1 cellular context compared by ENCODE assay signal in the genomic region with DNA sequence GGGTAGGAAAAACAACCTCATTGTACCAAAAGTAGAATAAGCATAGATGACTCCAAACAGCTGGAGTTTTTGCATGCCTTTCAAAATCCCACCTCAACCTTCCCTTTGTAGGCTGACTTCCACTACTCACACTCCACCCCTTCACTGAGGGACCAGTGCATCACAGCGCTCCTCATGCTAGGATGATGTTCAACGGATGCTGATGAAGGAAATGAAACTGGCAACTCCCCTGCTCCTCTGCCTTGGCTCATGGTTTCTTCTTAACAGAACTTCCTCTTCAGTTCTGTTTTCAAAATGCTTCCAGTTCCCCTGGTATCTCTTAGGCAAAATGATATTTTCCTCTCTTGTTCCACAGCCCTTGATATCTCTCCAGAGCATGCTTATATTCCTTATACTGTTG.
TF ChIP-seq lines count a peak whose summit lies in the region.

No MANE protein-coding gene starts in this region.

TF ChIP-seq in HepG2, 621 proteins besides CTCF, POLR2A, EP300 and RAD21:
- TF ChIP-seq, protein P1, sequence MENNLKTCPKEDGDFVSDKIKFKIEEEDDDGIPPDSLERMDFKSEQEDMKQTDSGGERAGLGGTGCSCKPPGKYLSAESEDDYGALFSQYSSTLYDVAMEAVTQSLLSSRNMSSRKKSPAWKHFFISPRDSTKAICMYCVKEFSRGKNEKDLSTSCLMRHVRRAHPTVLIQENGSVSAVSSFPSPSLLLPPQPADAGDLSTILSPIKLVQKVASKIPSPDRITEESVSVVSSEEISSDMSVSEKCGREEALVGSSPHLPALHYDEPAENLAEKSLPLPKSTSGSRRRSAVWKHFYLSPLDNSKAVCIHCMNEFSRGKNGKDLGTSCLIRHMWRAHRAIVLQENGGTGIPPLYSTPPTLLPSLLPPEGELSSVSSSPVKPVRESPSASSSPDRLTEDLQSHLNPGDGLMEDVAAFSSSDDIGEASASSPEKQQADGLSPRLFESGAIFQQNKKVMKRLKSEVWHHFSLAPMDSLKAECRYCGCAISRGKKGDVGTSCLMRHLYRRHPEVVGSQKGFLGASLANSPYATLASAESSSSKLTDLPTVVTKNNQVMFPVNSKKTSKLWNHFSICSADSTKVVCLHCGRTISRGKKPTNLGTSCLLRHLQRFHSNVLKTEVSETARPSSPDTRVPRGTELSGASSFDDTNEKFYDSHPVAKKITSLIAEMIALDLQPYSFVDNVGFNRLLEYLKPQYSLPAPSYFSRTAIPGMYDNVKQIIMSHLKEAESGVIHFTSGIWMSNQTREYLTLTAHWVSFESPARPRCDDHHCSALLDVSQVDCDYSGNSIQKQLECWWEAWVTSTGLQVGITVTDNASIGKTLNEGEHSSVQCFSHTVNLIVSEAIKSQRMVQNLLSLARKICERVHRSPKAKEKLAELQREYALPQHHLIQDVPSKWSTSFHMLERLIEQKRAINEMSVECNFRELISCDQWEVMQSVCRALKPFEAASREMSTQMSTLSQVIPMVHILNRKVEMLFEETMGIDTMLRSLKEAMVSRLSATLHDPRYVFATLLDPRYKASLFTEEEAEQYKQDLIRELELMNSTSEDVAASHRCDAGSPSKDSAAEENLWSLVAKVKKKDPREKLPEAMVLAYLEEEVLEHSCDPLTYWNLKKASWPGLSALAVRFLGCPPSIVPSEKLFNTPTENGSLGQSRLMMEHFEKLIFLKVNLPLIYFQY (CRISPR knock-in tag; IDR thresholded peaks at IDR 0.05; ENCODE audit: borderline replicate concordance): no peak
- TF ChIP-seq NBN (conservative IDR thresholded peaks at IDR 0.05): no peak
- no peak for TF ChIP-seq ZNF703 (CRISPR knock-in tag; IDR thresholded peaks at IDR 0.05; ENCODE audit: borderline replicate concordance)
- TF ChIP-seq ZNF430 (CRISPR knock-in tag; IDR thresholded peaks at IDR 0.05): no peak
- TF ChIP-seq, protein P2, sequence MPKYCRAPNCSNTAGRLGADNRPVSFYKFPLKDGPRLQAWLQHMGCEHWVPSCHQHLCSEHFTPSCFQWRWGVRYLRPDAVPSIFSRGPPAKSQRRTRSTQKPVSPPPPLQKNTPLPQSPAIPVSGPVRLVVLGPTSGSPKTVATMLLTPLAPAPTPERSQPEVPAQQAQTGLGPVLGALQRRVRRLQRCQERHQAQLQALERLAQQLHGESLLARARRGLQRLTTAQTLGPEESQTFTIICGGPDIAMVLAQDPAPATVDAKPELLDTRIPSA (CRISPR knock-in tag; IDR thresholded peaks at IDR 0.05; ENCODE audit: borderline replicate concordance): no peak
- no peak for TF ChIP-seq NCOR1 (IDR thresholded peaks at IDR 0.05; ENCODE audit: borderline replicate concordance, low read length)
- no peak for TF ChIP-seq SUZ12 (IDR thresholded peaks at IDR 0.05; ENCODE audit: low read depth, low read length)
- no peak for TF ChIP-seq MIER2 (CRISPR knock-in tag; IDR thresholded peaks at IDR 0.05)
- no peak for TF ChIP-seq ZSCAN12 (CRISPR knock-in tag; IDR thresholded peaks at IDR 0.05)
- no peak for TF ChIP-seq ZNF776 (CRISPR knock-in tag; IDR thresholded peaks at IDR 0.05)
- TF ChIP-seq CENPX (CRISPR knock-in tag; IDR thresholded peaks at IDR 0.05): no peak
- no peak for TF ChIP-seq U2AF2 (IDR thresholded peaks at IDR 0.05; ENCODE audit: low read depth, low read length)
- no peak for TF ChIP-seq ZNF616 (CRISPR knock-in tag; IDR thresholded peaks at IDR 0.05; ENCODE audit: low read depth)
- TF ChIP-seq NFYB (CRISPR knock-in tag; IDR thresholded peaks at IDR 0.05): no peak
- no peak for TF ChIP-seq PRPF4 (IDR thresholded peaks at IDR 0.05; ENCODE audit: low read depth, low read length, poor library complexity, severe bottlenecking)
- no peak for TF ChIP-seq ZNF570 (CRISPR knock-in tag; IDR thresholded peaks at IDR 0.05; ENCODE audit: borderline replicate concordance)
- TF ChIP-seq, protein P3, sequence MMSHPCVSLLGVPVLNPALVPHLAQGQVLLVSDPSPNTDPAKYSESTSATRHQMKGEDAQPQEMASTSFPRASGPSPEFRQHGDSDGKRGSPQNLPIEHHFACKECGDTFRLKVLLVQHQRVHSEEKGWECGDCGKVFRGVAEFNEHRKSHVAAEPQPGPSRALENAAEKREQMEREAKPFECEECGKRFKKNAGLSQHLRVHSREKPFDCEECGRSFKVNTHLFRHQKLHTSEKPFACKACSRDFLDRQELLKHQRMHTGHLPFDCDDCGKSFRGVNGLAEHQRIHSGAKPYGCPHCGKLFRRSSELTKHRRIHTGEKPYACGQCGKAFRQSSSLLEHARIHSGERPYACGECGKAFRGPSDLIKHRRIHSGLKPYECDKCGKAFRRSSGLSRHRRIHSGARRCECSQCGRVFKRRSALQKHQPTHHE (CRISPR knock-in tag; IDR thresholded peaks at IDR 0.05; ENCODE audit: borderline replicate concordance): no peak
- no peak for TF ChIP-seq RBM39 (IDR thresholded peaks at IDR 0.05; ENCODE audit: low read depth, low read length, poor library complexity, severe bottlenecking)
